In the genomic region with DNA sequence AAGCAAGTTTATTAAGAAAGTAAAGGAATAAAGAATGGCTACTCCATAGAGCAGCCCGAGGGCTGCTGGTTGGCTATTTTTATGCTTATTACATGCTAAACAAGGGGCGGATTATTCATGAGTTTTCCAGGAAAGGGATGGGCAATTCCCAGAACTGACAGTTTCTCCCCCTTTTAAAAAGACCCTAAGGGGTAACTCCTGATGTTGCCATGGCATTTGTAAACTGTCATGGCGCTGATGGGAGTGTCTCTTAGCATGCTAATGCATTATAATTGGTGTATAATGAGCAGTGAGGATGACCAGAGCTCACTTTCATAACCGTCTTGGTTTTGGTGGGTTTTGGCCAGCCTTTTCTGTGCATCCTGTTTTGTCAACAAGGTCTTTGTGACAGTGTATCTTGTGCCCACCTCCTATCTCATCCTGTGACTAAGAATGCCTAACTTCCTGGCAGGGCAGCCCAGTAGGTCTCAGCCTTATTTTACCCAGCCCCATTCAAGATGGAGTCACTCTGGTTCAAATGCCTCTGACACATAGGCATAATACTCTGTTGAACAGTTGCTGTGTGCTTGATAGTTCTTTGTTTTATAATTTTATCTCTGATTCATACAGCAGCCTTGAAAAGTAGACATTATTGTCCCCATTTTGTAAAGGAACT, we compare ENCODE assay signal across 1 cellular context.
TF ChIP-seq lines count a peak whose summit lies in the region.

No MANE protein-coding gene starts in this region.

TF ChIP-seq in endothelial cell of umbilical vein, 7 proteins besides CTCF, POLR2A, EP300 and RAD21:
- TF ChIP-seq, protein P1, sequence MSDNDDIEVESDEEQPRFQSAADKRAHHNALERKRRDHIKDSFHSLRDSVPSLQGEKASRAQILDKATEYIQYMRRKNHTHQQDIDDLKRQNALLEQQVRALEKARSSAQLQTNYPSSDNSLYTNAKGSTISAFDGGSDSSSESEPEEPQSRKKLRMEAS (IDR thresholded peaks at IDR 0.05; ENCODE audit: insufficient read depth, insufficient read length), result no peak
- TF ChIP-seq GATA2 (IDR thresholded peaks at IDR 0.05; ENCODE audit: insufficient read depth, insufficient read length, low read depth, low read length) (peak; percentile 45), EZH2 (IDR thresholded peaks at IDR 0.05; ENCODE audit: borderline replicate concordance, low read depth, low read length, severe bottlenecking) (no peak), POLR2AphosphoS5 (IDR thresholded peaks at IDR 0.05; ENCODE audit: insufficient read depth, low read depth, low read length) (no peak), FOS (IDR thresholded peaks at IDR 0.05; ENCODE audit: borderline replicate concordance, insufficient read depth, low read length) (peak; percentile 54), JUN (IDR thresholded peaks at IDR 0.05; ENCODE audit: borderline replicate concordance, insufficient read depth, insufficient read length, low read depth) (no peak), MYC (IDR thresholded peaks at IDR 0.05; ENCODE audit: low read depth, low read length) (no peak)
